Comparison of ENCODE assay signal across 9 cellular contexts in genomic region chr19:46659151-46660007, GRCh38. TPM values are rescaled to one million over a fixed set of nuclear protein-coding genes. Genes with fewer than 3 reads are reported as not detected.
DNase-seq lines count a peak whose midpoint lies in the region; ATAC-seq and TF ChIP-seq lines count a peak whose summit lies in the region.
"Had no signal": no experiment of that assay in that cellular context is flagged by ENCODE, and none has a peak within 500 bp of the region (broad histone marks: within the 10 kb centered on the region; RNA-seq: fewer than 3 reads in every experiment).

No MANE protein-coding gene starts in this region.

- no peaks in the 10 kb centered on the region for H3K79me2 ChIP-seq in DOHH2 (ENCODE audit: control insufficient read depth, low read length)

- H3K27me3 Mint-ChIP-seq in dendritic cell treated with granulocyte-macrophage colony-stimulating factor and Interleukin-4, amounts not matched to agents 40 ng/mL and 50 ng/mL, for 4 days: peaks cover 67% of the 10 kb centered on the region
- peaks cover 17 to 30% of the 10 kb centered on the region in 2 donors for H3K27me3 Mint-ChIP-seq in natural killer cell (ENCODE audit: low read depth in 2 of 2)

- H3K4me1 ChIP-seq in DOHH2 (ENCODE audit: control insufficient read depth, low read length): peaks cover 30% of the 10 kb centered on the region

- H3K27me3 ChIP-seq in DOHH2 (ENCODE audit: control insufficient read depth, low read length): peaks cover 37% of the 10 kb centered on the region

- H3K9me2 ChIP-seq in DOHH2 (replicated peaks; ENCODE audit: control insufficient read depth, low read length): no peaks in the 10 kb centered on the region

- H3K36me3 Mint-ChIP-seq in dendritic cell treated with granulocyte-macrophage colony-stimulating factor and Interleukin-4, amounts not matched to agents 40 ng/mL and 50 ng/mL, for 4 days (ENCODE audit: low read depth): no peaks in the 10 kb centered on the region
- H3K36me3 Mint-ChIP-seq in natural killer cell: no peaks in the 10 kb centered on the region

- H3K4me1 Mint-ChIP-seq in dendritic cell treated with granulocyte-macrophage colony-stimulating factor and Interleukin-4, amounts not matched to agents 40 ng/mL and 50 ng/mL, for 4 days (ENCODE audit: low read depth): peaks cover 34% of the 10 kb centered on the region
- peaks cover 16 to 32% of the 10 kb centered on the region in 2 donors for H3K4me1 Mint-ChIP-seq in natural killer cell

- TF ChIP-seq CTCF in DOHH2 (IDR thresholded peaks at IDR 0.05; ENCODE audit: low read depth, low read length, poor library complexity, severe bottlenecking) (no peak), natural killer cell (IDR thresholded peaks at IDR 0.05) (no peak)

- H3K27ac ChIP-seq in DOHH2 (ENCODE audit: low read depth, low read length): no peak overlapping the region
- H3K27ac ChIP-seq: neutrophil had no signal

- no peak for ATAC-seq in natural killer cell
- ATAC-seq in HG02840 (IDR thresholded peaks at IDR 0.05; ENCODE audit: low FRiP score, unreplicated experiment): no peak
- ATAC-seq in activated CD4-positive, CD25-positive, alpha-beta regulatory T cell treated with anti-CD3 and anti-CD28 coated beads, Interleukin-2, amount 50 U/mL, for 24 hours: no peak

- H3K4me3 Mint-ChIP-seq in dendritic cell treated with granulocyte-macrophage colony-stimulating factor and Interleukin-4, amounts not matched to agents 40 ng/mL and 50 ng/mL, for 4 days: peak overlapping the region; percentile 64
- peak overlapping the region; percentile 70 for H3K4me3 Mint-ChIP-seq in natural killer cell

- H3K36me3 ChIP-seq in DOHH2 (ENCODE audit: control insufficient read depth, low read length): no peaks in the 10 kb centered on the region
- H3K36me3 ChIP-seq: neutrophil had no signal

- intact Hi-C loops in dendritic cell treated with granulocyte-macrophage colony-stimulating factor and Interleukin-4, amounts not matched to agents 40 ng/mL and 50 ng/mL, for 4 days (cut with micrococcal nuclease): loop anchor here (5.0 kb wide), 1 partner anchor 132 kb away; no protein-coding TSS in a partner anchor
- intact Hi-C loops in natural killer cell (cut with micrococcal nuclease): no loop called here

- no peaks in the 10 kb centered on the region for H3K9me3 ChIP-seq in DOHH2 (ENCODE audit: control insufficient read depth, insufficient read depth, low read length)
- H3K9me3 ChIP-seq: neutrophil had no signal

- DNase-seq in NCI-H82 treated with DMSO at 0.1 percent for 48 hours (lab: John Stamatoyannopoulos, UW; ENCODE audit: unreplicated experiment) (peak; percentile 15), natural killer cell (no peak), NCI-H146 (lab: John Stamatoyannopoulos, UW) (no peak), cortex of kidney (lab: John Stamatoyannopoulos, UW) (no peak)

- H3K27ac Mint-ChIP-seq in dendritic cell treated with granulocyte-macrophage colony-stimulating factor and Interleukin-4, amounts not matched to agents 40 ng/mL and 50 ng/mL, for 4 days: peak overlapping the region; percentile 54
- H3K27ac Mint-ChIP-seq in natural killer cell: peak overlapping the region in 1 of 2 donors; percentile 88

- peaks cover 4% of the 10 kb centered on the region for H3F3A ChIP-seq in DOHH2 (ENCODE audit: control insufficient read depth, insufficient read depth)

- no peak overlapping the region for H3K4me3 ChIP-seq in DOHH2 (ENCODE audit: low read length)

- H3K4me2 ChIP-seq in DOHH2 (ENCODE audit: low read length): peak overlapping the region; percentile 89

- H3K9me3 Mint-ChIP-seq in dendritic cell treated with granulocyte-macrophage colony-stimulating factor and Interleukin-4, amounts not matched to agents 40 ng/mL and 50 ng/mL, for 4 days: no peaks in the 10 kb centered on the region
- H3K9me3 Mint-ChIP-seq in natural killer cell: no peaks in the 10 kb centered on the region

- H4K20me1 ChIP-seq in DOHH2 (ENCODE audit: control insufficient read depth, insufficient read depth, low read depth, low read length): 0 out of 2 replicates have a peak, but pooled peaks cover 4% of the 10 kb centered on the region

RNA-seq across cellular contexts. Expression of gene DACT3, which starts 1.6 kb away (rescaled TPM):
- under 1 TPM in 2 of 3 donors, not detected in 1; 0.14 to 0.20 TPM for total RNA-seq in natural killer cell

RNA-seq across cellular contexts. Expression of gene GNG8, which starts 23.4 kb away (rescaled TPM):
- total RNA-seq in natural killer cell: not detected

RNA-seq across cellular contexts. Expression of gene PTGIR, which starts 34.5 kb away (rescaled TPM):
- total RNA-seq in natural killer cell: 1 to 10 TPM in 2 of 3 donors, under 1 TPM in 1; 0.75 to 1.4 (median 1.0) TPM

RNA-seq across cellular contexts. Expression of gene PRKD2, which starts 57.5 kb away (rescaled TPM):
- total RNA-seq in natural killer cell: 100 to 1,000 TPM; 179 to 216 (median 203) TPM

RNA-seq across cellular contexts. Expression of gene CALM3, which starts 58.2 kb away (rescaled TPM):
- 100 to 1,000 TPM; 218 to 272 (median 235) TPM for total RNA-seq in natural killer cell
